Comparison of ENCODE assay signal across 12 cellular contexts in the genomic region with DNA sequence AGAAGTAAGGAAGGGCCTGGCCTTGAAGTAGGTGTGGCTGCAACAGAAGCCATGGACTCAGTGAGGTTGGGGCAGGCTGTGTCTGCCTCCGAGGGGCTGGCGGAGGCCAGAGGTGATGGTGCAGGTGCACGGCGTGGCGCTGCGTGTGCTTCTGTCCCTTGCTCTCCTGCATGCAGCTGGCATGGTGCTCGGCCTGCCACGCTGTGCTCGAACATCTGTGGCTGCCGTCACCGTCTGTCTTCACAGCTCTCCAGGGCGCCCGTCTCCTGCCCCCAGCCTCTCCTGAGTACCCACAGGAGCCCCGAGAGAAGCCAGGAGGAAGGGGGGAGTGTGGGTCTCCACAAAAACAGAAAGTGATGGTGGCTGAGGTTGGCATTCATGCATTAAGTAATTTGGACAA.
"Had no signal": no experiment of that assay in that cellular context is flagged by ENCODE, and none has a peak within 500 bp of the region (broad histone marks: within the 10 kb centered on the region; RNA-seq: fewer than 3 reads in every experiment).

No MANE protein-coding gene starts in this region.

- ATAC-seq: left cardiac atrium; lower lobe of right lung; natural killer cell treated with Interleukin-12 subunit alpha and Interleukin-12 subunit beta and Interleukin-15 and Interleukin-18, amount 100 ng/mL, for 72 hours had no signal

- DNase-seq: activated CD4-positive, alpha-beta T cell treated with anti-CD3 and anti-CD28 coated beads, Interleukin-2, amount 50 U/mL, for 4 hours; activated naive CD4-positive, alpha-beta T cell; activated naive CD8-positive, alpha-beta T cell treated with anti-CD3 and anti-CD28 coated beads for 36 hours; activated T-cell treated with anti-CD3 and anti-CD28 coated beads for 4 hours; amniotic stem cell; dermis blood vessel endothelial cell; foreskin fibroblast; left cardiac atrium; lower lobe of right lung; stimulated activated CD4-positive, alpha-beta T cell treated with anti-CD3 and anti-CD28 coated beads, Interleukin-2, amount 100 ng/mL, for 48 hours; trophoblast cell had no signal
